Comparison of ENCODE assay signal across 9 cellular contexts in the genomic region with DNA sequence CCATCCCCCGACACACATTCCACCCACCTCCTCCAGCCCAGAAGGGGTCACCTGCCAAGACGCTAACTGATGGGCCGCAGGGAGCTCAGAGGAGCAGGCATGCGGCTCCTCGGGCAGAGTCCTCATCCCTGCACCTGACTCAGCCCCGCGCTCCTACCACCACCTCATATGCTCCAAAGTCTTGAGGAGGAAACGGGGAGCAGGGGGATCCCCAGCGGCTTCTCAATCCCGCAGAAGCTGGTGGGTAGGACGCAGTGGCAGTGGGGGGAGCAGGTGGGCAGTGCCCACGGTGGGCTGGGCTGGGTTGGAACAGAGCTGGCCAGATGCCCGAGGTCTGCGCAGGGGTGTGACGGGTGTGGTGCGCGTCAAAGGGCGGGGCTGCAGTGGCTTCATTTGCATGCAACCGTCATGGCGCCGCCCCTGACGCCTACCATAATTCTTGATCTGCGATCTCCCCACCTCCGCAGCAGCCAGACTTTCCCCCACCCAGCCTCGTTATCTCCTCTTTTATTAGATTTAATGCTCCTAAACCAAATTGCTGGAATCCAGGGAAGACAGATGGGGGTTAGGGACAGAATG. TPM values are rescaled to one million over a fixed set of nuclear protein-coding genes. Genes with fewer than 3 reads are reported as not detected.
A peak's percentile ranks its signal among the peaks of the same experiment; 100 is the strongest.
DNase-seq lines count a peak whose midpoint lies in the region; ATAC-seq and TF ChIP-seq lines count a peak whose summit lies in the region.
"Had no signal": no experiment of that assay in that cellular context is flagged by ENCODE, and none has a peak within 500 bp of the region (broad histone marks: within the 10 kb centered on the region; RNA-seq: fewer than 3 reads in every experiment).

No MANE protein-coding gene starts in this region.

- TF ChIP-seq CTCF in thyroid gland (IDR thresholded peaks at IDR 0.05): no peak

- H3K27ac Mint-ChIP-seq in activated CD4-positive, alpha-beta T cell treated with anti-CD3 and anti-CD28 coated beads, Interleukin-2, amount 10 ng/mL, durations not matched to agents 24 days and 14 days: no peak overlapping the region
- no peak overlapping the region for H3K27ac Mint-ChIP-seq in activated CD4-positive, alpha-beta T cell treated with anti-CD3 and anti-CD28 coated beads, Interleukin-2, amount 10 ng/mL, durations not matched to agents 7 days and 5 days
- H3K27ac Mint-ChIP-seq in activated naive CD8-positive, alpha-beta T cell treated with anti-CD3 and anti-CD28 coated beads for 36 hours: no peak overlapping the region

- 40 to 41% methylated on average over 16 to 20 of the region's 25 CpGs for WGBS in thyroid gland, 2 donors

- POLR2A ChIA-PET in activated CD4-positive, alpha-beta T cell treated with anti-CD3 and anti-CD28 coated beads, Interleukin-2, amount 10 ng/mL, durations not matched to agents 7 days and 5 days (lab: Charles Lee): no interaction called here

- peak; percentile 63 for DNase-seq in activated CD4-positive, alpha-beta T cell treated with anti-CD3 and anti-CD28 coated beads, Interleukin-2, amount 10 ng/mL, durations not matched to agents 24 days and 14 days
- DNase-seq in activated CD4-positive, alpha-beta T cell treated with anti-CD3 and anti-CD28 coated beads, Interleukin-2, amount 10 ng/mL, durations not matched to agents 7 days and 5 days: no peak
- DNase-seq in activated naive CD8-positive, alpha-beta T cell treated with anti-CD3 and anti-CD28 coated beads for 36 hours: peak; percentile 27
- peak; percentile 66 for DNase-seq in left kidney (ENCODE audit: low read depth, low spot score)
- peak; percentile 29 to 37 for DNase-seq in thyroid gland
- DNase-seq in HuH-7 (ENCODE audit: low spot score): no peak
- no peak for DNase-seq in occipital lobe (lab: John Stamatoyannopoulos, UW)
- DNase-seq: NCI-H1105 had no signal

- peaks cover 12% of the 10 kb centered on the region for H3K27me3 Mint-ChIP-seq in activated CD4-positive, alpha-beta T cell treated with anti-CD3 and anti-CD28 coated beads, Interleukin-2, amount 10 ng/mL, durations not matched to agents 24 days and 14 days
- no peaks in the 10 kb centered on the region for H3K27me3 Mint-ChIP-seq in activated CD4-positive, alpha-beta T cell treated with anti-CD3 and anti-CD28 coated beads, Interleukin-2, amount 10 ng/mL, durations not matched to agents 7 days and 5 days
- peaks cover 25% of the 10 kb centered on the region for H3K27me3 Mint-ChIP-seq in activated naive CD8-positive, alpha-beta T cell treated with anti-CD3 and anti-CD28 coated beads for 36 hours

- H3K4me3 ChIP-seq in thyroid gland (replicated peaks in 1 of 3): no peak overlapping the region

- no peaks in the 10 kb centered on the region for H3K9me3 Mint-ChIP-seq in activated CD4-positive, alpha-beta T cell treated with anti-CD3 and anti-CD28 coated beads, Interleukin-2, amount 10 ng/mL, durations not matched to agents 24 days and 14 days
- H3K9me3 Mint-ChIP-seq in activated CD4-positive, alpha-beta T cell treated with anti-CD3 and anti-CD28 coated beads, Interleukin-2, amount 10 ng/mL, durations not matched to agents 7 days and 5 days: no peaks in the 10 kb centered on the region
- H3K9me3 Mint-ChIP-seq in activated naive CD8-positive, alpha-beta T cell treated with anti-CD3 and anti-CD28 coated beads for 36 hours: no peaks in the 10 kb centered on the region

- H3K36me3 Mint-ChIP-seq in activated CD4-positive, alpha-beta T cell treated with anti-CD3 and anti-CD28 coated beads, Interleukin-2, amount 10 ng/mL, durations not matched to agents 24 days and 14 days (ENCODE audit: low read depth): no peaks in the 10 kb centered on the region
- H3K36me3 Mint-ChIP-seq in activated CD4-positive, alpha-beta T cell treated with anti-CD3 and anti-CD28 coated beads, Interleukin-2, amount 10 ng/mL, durations not matched to agents 7 days and 5 days (ENCODE audit: low read depth): no peaks in the 10 kb centered on the region
- H3K36me3 Mint-ChIP-seq in activated naive CD8-positive, alpha-beta T cell treated with anti-CD3 and anti-CD28 coated beads for 36 hours: no peaks in the 10 kb centered on the region

- no peaks in the 10 kb centered on the region for H3K36me3 ChIP-seq in thyroid gland

- peaks cover 14 to 15% of the 10 kb centered on the region in 2 donors for H3K4me1 ChIP-seq in thyroid gland

- CTCF ChIA-PET in activated CD4-positive, alpha-beta T cell treated with anti-CD3 and anti-CD28 coated beads, Interleukin-2, amount 10 ng/mL, durations not matched to agents 7 days and 5 days (lab: Charles Lee): interaction anchor here (1.5 kb wide), 1 partner anchor 17 kb away, joined by 3 read pairs; no protein-coding TSS in a partner anchor

- H3K4me3 Mint-ChIP-seq in activated CD4-positive, alpha-beta T cell treated with anti-CD3 and anti-CD28 coated beads, Interleukin-2, amount 10 ng/mL, durations not matched to agents 24 days and 14 days: peak overlapping the region; percentile 48
- no peak overlapping the region for H3K4me3 Mint-ChIP-seq in activated CD4-positive, alpha-beta T cell treated with anti-CD3 and anti-CD28 coated beads, Interleukin-2, amount 10 ng/mL, durations not matched to agents 7 days and 5 days
- no peak overlapping the region for H3K4me3 Mint-ChIP-seq in activated naive CD8-positive, alpha-beta T cell treated with anti-CD3 and anti-CD28 coated beads for 36 hours

- intact Hi-C loops in activated CD4-positive, alpha-beta T cell treated with anti-CD3 and anti-CD28 coated beads, Interleukin-2, amount 10 ng/mL, durations not matched to agents 24 days and 14 days (cut with micrococcal nuclease): no loop called here
- intact Hi-C loops in thyroid gland (cut with DNase I): no loop called here

- no peak overlapping the region for H3K27ac ChIP-seq in thyroid gland

- no peak for TF ChIP-seq POLR2A in thyroid gland (IDR thresholded peaks at IDR 0.05)

- H3K4me1 Mint-ChIP-seq in activated CD4-positive, alpha-beta T cell treated with anti-CD3 and anti-CD28 coated beads, Interleukin-2, amount 10 ng/mL, durations not matched to agents 24 days and 14 days: peaks cover 3% of the 10 kb centered on the region
- H3K4me1 Mint-ChIP-seq in activated CD4-positive, alpha-beta T cell treated with anti-CD3 and anti-CD28 coated beads, Interleukin-2, amount 10 ng/mL, durations not matched to agents 7 days and 5 days: no peaks in the 10 kb centered on the region
- H3K4me1 Mint-ChIP-seq in activated naive CD8-positive, alpha-beta T cell treated with anti-CD3 and anti-CD28 coated beads for 36 hours: peaks cover 3% of the 10 kb centered on the region

- no peaks in the 10 kb centered on the region for H3K9me3 ChIP-seq in thyroid gland

- ATAC-seq in HG03442 (IDR thresholded peaks at IDR 0.05; ENCODE audit: unreplicated experiment): no peak

- no peaks in the 10 kb centered on the region for H3K27me3 ChIP-seq in thyroid gland

RNA-seq across cellular contexts. Expression of a gene that starts 39.0 kb away (rescaled TPM):
- not detected in 2 replicates for total RNA-seq in activated CD4-positive, alpha-beta T cell treated with anti-CD3 and anti-CD28 coated beads, Interleukin-2, amount 10 ng/mL, durations not matched to agents 24 days and 14 days
- total RNA-seq in activated CD4-positive, alpha-beta T cell treated with anti-CD3 and anti-CD28 coated beads, Interleukin-2, amount 10 ng/mL, durations not matched to agents 7 days and 5 days: not detected
- total RNA-seq in activated naive CD8-positive, alpha-beta T cell treated with anti-CD3 and anti-CD28 coated beads for 36 hours: not detected
- total RNA-seq in thyroid gland: 10 to 100 TPM; 17.9 to 37.5 (median 23.1) TPM
- 3.4 TPM for total RNA-seq in occipital lobe

Comparison
In these comparisons a context has a peak if more than half of its experiments do, and no peak if none do; other contexts are left out.
1. DNase-seq: peak in activated CD4-positive, alpha-beta T cell treated with anti-CD3 and anti-CD28 coated beads, Interleukin-2, amount 10 ng/mL, durations not matched to agents 24 days and 14 days (single experiment), activated naive CD8-positive, alpha-beta T cell treated with anti-CD3 and anti-CD28 coated beads for 36 hours (single experiment), left kidney (single experiment) and thyroid gland (2 of 2); none in activated CD4-positive, alpha-beta T cell treated with anti-CD3 and anti-CD28 coated beads, Interleukin-2, amount 10 ng/mL, durations not matched to agents 7 days and 5 days (single experiment), HuH-7 (single experiment) and occipital lobe (single experiment).